Comparison of ENCODE assay signal across 1 cellular context in the genomic region with DNA sequence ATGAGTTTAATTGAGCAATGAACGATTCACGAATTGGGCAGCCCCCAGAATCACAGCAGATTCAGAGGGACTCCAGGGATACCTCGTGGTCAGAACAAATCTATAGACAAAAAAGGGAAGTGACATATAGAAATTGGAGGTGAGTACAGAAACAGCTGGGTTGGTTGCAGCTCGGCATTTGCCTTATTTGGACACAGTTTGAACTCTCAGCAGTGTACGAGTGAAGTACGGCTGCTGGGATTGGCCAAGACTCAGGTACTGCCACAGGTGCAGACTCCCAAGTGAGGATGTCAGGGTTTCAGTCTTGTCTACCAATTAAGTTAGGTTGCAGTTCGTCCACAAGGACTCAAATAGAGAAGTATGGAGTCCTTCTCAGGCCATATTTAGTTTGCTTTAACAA.
TF ChIP-seq lines count a peak whose summit lies in the region.

No MANE protein-coding gene starts in this region.

TF ChIP-seq in GM12878, 131 proteins besides CTCF, POLR2A, EP300 and RAD21:
- TF ChIP-seq CBFB (IDR thresholded peaks at IDR 0.05; ENCODE audit: low read depth) (no peak), BACH1 (IDR thresholded peaks at IDR 0.05; ENCODE audit: borderline replicate concordance) (no peak), ZNF592 (IDR thresholded peaks at IDR 0.05) (no peak), TCF12 (IDR thresholded peaks at IDR 0.05; ENCODE audit: low read depth, low read length) (peak; percentile 92), HCFC1 (IDR thresholded peaks at IDR 0.05; ENCODE audit: low read length) (no peak), CREM (IDR thresholded peaks at IDR 0.05; ENCODE audit: low read depth) (peak; percentile 34; the same call in 1 of the 2 replicates), RCOR1 (conservative IDR thresholded peaks at IDR 0.05; ENCODE audit: low read depth, low read length) (no peak), NR2C1 (IDR thresholded peaks at IDR 0.05) (no peak), YY1 (IDR thresholded peaks at IDR 0.05; ENCODE audit: low read depth, low read length) (no peak), POLR2AphosphoS5 (IDR thresholded peaks at IDR 0.05; ENCODE audit: low read length) (no peak), HDAC2 (IDR thresholded peaks at IDR 0.05) (no peak), GABPA (IDR thresholded peaks at IDR 0.05; ENCODE audit: low read depth) (no peak), TARDBP (IDR thresholded peaks at IDR 0.05; ENCODE audit: borderline replicate concordance) (no peak), ZNF207 (IDR thresholded peaks at IDR 0.05; ENCODE audit: borderline replicate concordance) (no peak), SRF (IDR thresholded peaks at IDR 0.05; ENCODE audit: low read depth in 2 of 2, low read length in 2 of 2) (peak; percentile 89 to 99), IRF5 (IDR thresholded peaks at IDR 0.05; ENCODE audit: borderline replicate concordance) (no peak), RELA (IDR thresholded peaks at IDR 0.05; ENCODE audit: borderline replicate concordance, partially characterized antibody) (no peak), FOXK2 (IDR thresholded peaks at IDR 0.05) (no peak), ZBTB33 (IDR thresholded peaks at IDR 0.05) (no peak), ZNF384 (IDR thresholded peaks at IDR 0.05; ENCODE audit: borderline replicate concordance, low read depth, low read length) (no peak), SIN3A (IDR thresholded peaks at IDR 0.05; ENCODE audit: low read depth, low read length) (no peak), JUNB (IDR thresholded peaks at IDR 0.05) (peak; percentile 36), CHD1 (IDR thresholded peaks at IDR 0.05; ENCODE audit: low read depth, low read length) (no peak), ZZZ3 (IDR thresholded peaks at IDR 0.05; ENCODE audit: control insufficient read depth, insufficient read length, low read depth) (no peak), RAD51 (IDR thresholded peaks at IDR 0.05) (no peak), IRF4 (IDR thresholded peaks at IDR 0.05; ENCODE audit: low read depth, low read length) (peak; percentile 63; the same call in 1 of the 2 replicates), STAT1 (conservative IDR thresholded peaks at IDR 0.05) (no peak), SPI1 (IDR thresholded peaks at IDR 0.05; ENCODE audit: borderline replicate concordance, insufficient read depth, low read depth, low read length) (peak; percentile 96), SMAD5 (IDR thresholded peaks at IDR 0.05; ENCODE audit: low read depth) (no peak), ZSCAN29 (IDR thresholded peaks at IDR 0.05) (no peak), MEF2A (IDR thresholded peaks at IDR 0.05; ENCODE audit: insufficient read depth, low read depth, low read length) (0 out of 2 replicates have a peak, but pooled peaks have one; percentile 11), SMAD1 (IDR thresholded peaks at IDR 0.05; ENCODE audit: low read depth, partially characterized antibody) (no peak), TAF1 (IDR thresholded peaks at IDR 0.05; ENCODE audit: borderline replicate concordance, low read depth, low read length) (0 out of 2 replicates have a peak, but pooled peaks have one; percentile 5), TCF3 (IDR thresholded peaks at IDR 0.05; ENCODE audit: borderline replicate concordance, insufficient read depth, low read depth, low read length) (peak; percentile 64; the same call in 1 of the 2 replicates), E2F8 (IDR thresholded peaks at IDR 0.05; ENCODE audit: low read depth, partially characterized antibody) (no peak), ZNF622 (IDR thresholded peaks at IDR 0.05) (no peak), MXI1 (IDR thresholded peaks at IDR 0.05; ENCODE audit: low read depth, low read length) (no peak)
- TF ChIP-seq, protein P1, sequence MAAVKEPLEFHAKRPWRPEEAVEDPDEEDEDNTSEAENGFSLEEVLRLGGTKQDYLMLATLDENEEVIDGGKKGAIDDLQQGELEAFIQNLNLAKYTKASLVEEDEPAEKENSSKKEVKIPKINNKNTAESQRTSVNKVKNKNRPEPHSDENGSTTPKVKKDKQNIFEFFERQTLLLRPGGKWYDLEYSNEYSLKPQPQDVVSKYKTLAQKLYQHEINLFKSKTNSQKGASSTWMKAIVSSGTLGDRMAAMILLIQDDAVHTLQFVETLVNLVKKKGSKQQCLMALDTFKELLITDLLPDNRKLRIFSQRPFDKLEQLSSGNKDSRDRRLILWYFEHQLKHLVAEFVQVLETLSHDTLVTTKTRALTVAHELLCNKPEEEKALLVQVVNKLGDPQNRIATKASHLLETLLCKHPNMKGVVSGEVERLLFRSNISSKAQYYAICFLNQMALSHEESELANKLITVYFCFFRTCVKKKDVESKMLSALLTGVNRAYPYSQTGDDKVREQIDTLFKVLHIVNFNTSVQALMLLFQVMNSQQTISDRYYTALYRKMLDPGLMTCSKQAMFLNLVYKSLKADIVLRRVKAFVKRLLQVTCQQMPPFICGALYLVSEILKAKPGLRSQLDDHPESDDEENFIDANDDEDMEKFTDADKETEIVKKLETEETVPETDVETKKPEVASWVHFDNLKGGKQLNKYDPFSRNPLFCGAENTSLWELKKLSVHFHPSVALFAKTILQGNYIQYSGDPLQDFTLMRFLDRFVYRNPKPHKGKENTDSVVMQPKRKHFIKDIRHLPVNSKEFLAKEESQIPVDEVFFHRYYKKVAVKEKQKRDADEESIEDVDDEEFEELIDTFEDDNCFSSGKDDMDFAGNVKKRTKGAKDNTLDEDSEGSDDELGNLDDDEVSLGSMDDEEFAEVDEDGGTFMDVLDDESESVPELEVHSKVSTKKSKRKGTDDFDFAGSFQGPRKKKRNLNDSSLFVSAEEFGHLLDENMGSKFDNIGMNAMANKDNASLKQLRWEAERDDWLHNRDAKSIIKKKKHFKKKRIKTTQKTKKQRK (IDR thresholded peaks at IDR 0.05; ENCODE audit: low read depth, low read length) = no peak
